14 cellular contexts compared by ENCODE assay signal in genomic region chr5:157198277-157199058, GRCh38. TPM values are rescaled to one million over a fixed set of nuclear protein-coding genes. Genes with fewer than 3 reads are reported as not detected.
DNase-seq lines count a peak whose midpoint lies in the region; ATAC-seq and TF ChIP-seq lines count a peak whose summit lies in the region.
"Had no signal": no experiment of that assay in that cellular context is flagged by ENCODE, and none has a peak within 500 bp of the region (broad histone marks: within the 10 kb centered on the region; RNA-seq: fewer than 3 reads in every experiment).

No MANE protein-coding gene starts in this region.

- no peaks in the 10 kb centered on the region for H3K27me3 Mint-ChIP-seq in central memory CD8-positive, alpha-beta T cell

- H3K27ac Mint-ChIP-seq in central memory CD8-positive, alpha-beta T cell (ENCODE audit: low read depth) = peak overlapping the region; percentile 93
- H3K27ac Mint-ChIP-seq: endodermal cell had no signal

- intact Hi-C loops in stomach (cut with DNase I; ENCODE audit: low total_unique reads) (no loop called here), uterus (cut with DNase I; ENCODE audit: low total_unique reads) (no loop called here)

- H3K27me3 ChIP-seq in stomach (peaks cover 0 to 10% (median 0%) of the 10 kb centered on the region in 3 donors), uterus (no peaks in the 10 kb centered on the region)

- H3K27ac ChIP-seq in stomach (no peak overlapping the region), uterus (no peak overlapping the region)
- H3K27ac ChIP-seq: HL-60 had no signal

- no peak for TF ChIP-seq EP300 in stomach (IDR thresholded peaks at IDR 0.05)

- H3K9me3 Mint-ChIP-seq in central memory CD8-positive, alpha-beta T cell = no peaks in the 10 kb centered on the region
- H3K9me3 Mint-ChIP-seq: endodermal cell had no signal

- H3K4me3 Mint-ChIP-seq in central memory CD8-positive, alpha-beta T cell = peak overlapping the region; percentile 66
- H3K4me3 Mint-ChIP-seq: endodermal cell had no signal

- H3K4me1 ChIP-seq in stomach (no peaks in the 10 kb centered on the region), uterus (no peaks in the 10 kb centered on the region)

- H3K4me1 Mint-ChIP-seq in central memory CD8-positive, alpha-beta T cell = peaks cover 88% of the 10 kb centered on the region

- no peak for TF ChIP-seq CTCF in stomach (IDR thresholded peaks at IDR 0.05)
- no peak for TF ChIP-seq CTCF in uterus (IDR thresholded peaks at IDR 0.05)

- H3K36me3 ChIP-seq in stomach = no peaks in the 10 kb centered on the region
- H3K36me3 ChIP-seq in uterus = no peaks in the 10 kb centered on the region

- TF ChIP-seq POLR2A in stomach (IDR thresholded peaks at IDR 0.05) (no peak), uterus (IDR thresholded peaks at IDR 0.05) (no peak)

- DNase-seq in activated CD4-positive, CD25-positive, alpha-beta regulatory T cell (lab: John Stamatoyannopoulos, UW) = no peak
- DNase-seq in activated CD4-positive, alpha-beta T cell treated with anti-CD3 and anti-CD28 coated beads, Interleukin-2, amount 50 U/mL, for 4 hours = peak; percentile 62 to 66
- DNase-seq in central memory CD8-positive, alpha-beta T cell (ENCODE audit: low spot score in 2 of 2) = peak in 1 of 2 donors; percentile 37
- DNase-seq in stomach = peak; percentile 29
- DNase-seq in uterus = no peak
- DNase-seq: DMS53, endodermal cell, left ventricle myocardium superior had no signal

- H3K9me3 ChIP-seq in stomach = no peaks in the 10 kb centered on the region
- H3K9me3 ChIP-seq in uterus = no peaks in the 10 kb centered on the region

- 49 to 58% (median 53%) methylated on average over 5 to 6 of the region's 6 CpGs for WGBS in stomach, 5 donors

- peak; percentile 74 to 84 for ATAC-seq in activated CD4-positive, CD25-positive, alpha-beta regulatory T cell treated with anti-CD3 and anti-CD28 coated beads, Interleukin-2, amount 50 U/mL, for 24 hours
- ATAC-seq in central memory CD8-positive, alpha-beta T cell (replicated peaks; ENCODE audit: extremely low read depth, poor library complexity, severe bottlenecking) = peak; percentile 45
- ATAC-seq in HG03460 (IDR thresholded peaks at IDR 0.05; ENCODE audit: unreplicated experiment) (no peak), GM21529 (IDR thresholded peaks at IDR 0.05; ENCODE audit: unreplicated experiment) (no peak)
- ATAC-seq: left ventricle myocardium superior had no signal

- H3K4me3 ChIP-seq in stomach = no peak overlapping the region
- no peak overlapping the region for H3K4me3 ChIP-seq in uterus

- peaks cover 69% of the 10 kb centered on the region for H3K36me3 Mint-ChIP-seq in central memory CD8-positive, alpha-beta T cell (ENCODE audit: insufficient read depth)

RNA-seq across cellular contexts. Expression of gene ITK, which starts 17.8 kb away (rescaled TPM):
- total RNA-seq in stomach (1 to 10 TPM in 3 of 5 donors, under 1 TPM in 1, not detected in 1; 0.58 to 9.9 (median 6.9) TPM), uterus (1 to 10 TPM in 2 of 4 donors, under 1 TPM in 2; 0.41 to 2.8 (median 1.8) TPM)
- polyA plus RNA-seq in stomach = 1 to 10 TPM in 1 of 3 donors, under 1 TPM in 2; 0.90 to 2.3 (median 0.93) TPM
- total RNA-seq: A673 had no signal

RNA-seq across cellular contexts. Expression of gene GARIN3, which starts 32.4 kb away (rescaled TPM):
- total RNA-seq in stomach (not detected), uterus (not detected)
- not detected for polyA plus RNA-seq in stomach
- total RNA-seq: A673, endodermal cell, left ventricle myocardium superior, M059J had no signal

RNA-seq across cellular contexts. Expression of gene MED7, which starts 55.8 kb away (rescaled TPM):
- total RNA-seq in stomach (10 to 100 TPM in 2 of 5 donors, 1 to 10 TPM in 2, not detected in 1; 4.5 to 20.7 (median 10.0) TPM), uterus (10 to 100 TPM in 3 of 4 donors, 1 to 10 TPM in 1; 3.8 to 22.5 (median 13.6) TPM)
- polyA plus RNA-seq in stomach = 10 to 100 TPM; 10.0 to 15.0 (median 10.3) TPM

Comparison
In these comparisons a context has a peak if more than half of its experiments do, and no peak if none do; other contexts are left out.
1. ATAC-seq: peak in activated CD4-positive, CD25-positive, alpha-beta regulatory T cell treated with anti-CD3 and anti-CD28 coated beads, Interleukin-2, amount 50 U/mL, for 24 hours (2 of 2) and central memory CD8-positive, alpha-beta T cell (single experiment); none in HG03460 (single experiment) and GM21529 (single experiment).
2. DNase-seq: peak in activated CD4-positive, alpha-beta T cell treated with anti-CD3 and anti-CD28 coated beads, Interleukin-2, amount 50 U/mL, for 4 hours (2 of 2) and stomach (single experiment); none in activated CD4-positive, CD25-positive, alpha-beta regulatory T cell (0 of 4) and uterus (0 of 2).